8 cellular contexts compared by ENCODE assay signal in the genomic region with DNA sequence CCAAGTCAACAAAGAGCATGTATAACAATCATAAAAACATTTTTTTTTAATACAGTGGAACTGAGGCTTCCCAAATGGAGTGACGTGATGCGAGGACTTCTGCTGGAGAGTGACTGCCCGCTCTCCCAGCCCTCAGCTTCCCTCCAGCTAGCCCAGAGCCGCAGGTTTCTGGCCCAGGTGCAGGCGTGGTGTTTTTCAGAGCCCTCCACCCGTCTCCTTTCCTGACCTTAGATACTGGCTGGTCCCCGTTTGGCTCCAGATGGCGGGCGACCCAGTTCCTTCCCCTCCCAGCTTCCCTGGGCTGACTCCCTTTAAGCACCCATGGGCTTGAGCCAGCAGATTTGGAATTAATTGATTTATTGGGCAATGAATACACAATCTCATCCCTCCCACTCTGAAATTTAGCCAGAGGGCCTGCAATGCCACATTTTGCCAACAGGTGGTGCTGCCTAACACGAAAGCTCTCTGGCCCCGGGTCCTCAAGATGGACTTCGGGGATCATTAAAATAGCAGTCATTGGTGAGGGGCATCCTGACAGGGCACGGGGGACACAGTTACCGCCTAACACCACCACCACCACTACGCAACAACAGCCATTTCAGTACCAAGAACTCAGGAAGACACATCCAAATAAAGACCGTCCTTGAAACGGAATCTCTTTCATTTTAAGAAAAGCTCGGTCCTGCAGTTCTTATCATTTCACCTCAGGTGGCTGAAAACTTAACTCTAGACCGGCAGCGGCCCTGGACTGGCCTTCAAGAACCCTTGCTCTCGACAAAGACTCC. TPM values are rescaled to one million over a fixed set of nuclear protein-coding genes. Genes with fewer than 3 reads are reported as not detected.
DNase-seq lines count a peak whose midpoint lies in the region; ATAC-seq and TF ChIP-seq lines count a peak whose summit lies in the region.

No MANE protein-coding gene starts in this region.

- H4K20me1 ChIP-seq in H9 (ENCODE audit: control insufficient read depth, insufficient read depth, insufficient read length), result no peaks in the 10 kb centered on the region

- no peak overlapping the region for H3T11ph ChIP-seq in H9 (ENCODE audit: low read length)

- no peak overlapping the region for H2BK20ac ChIP-seq in H9 (ENCODE audit: low read depth, low read length, poor library complexity, severe bottlenecking)

- H3K23me2 ChIP-seq in H9 (ENCODE audit: insufficient read length, low read depth, low read length, poor library complexity, severe bottlenecking), result no peaks in the 10 kb centered on the region

- no peaks in the 10 kb centered on the region for H3K36me3 ChIP-seq in BE2C

- no CpG with 5 or more reads among the region's 21 CpGs for WGBS in H9 (ENCODE audit: extremely low coverage, insufficient read length, low lambda C conversion rate)

- no peak overlapping the region for H3K4me2 ChIP-seq in H9 (ENCODE audit: insufficient read depth, insufficient read length, low read length)

- no peak overlapping the region for H2BK15ac ChIP-seq in H9 (ENCODE audit: low read depth, low read length)

- DNase-seq in BE2C (peak; percentile 71), H9 (peak; percentile 80), NCI-H748 treated with DMSO at 0.1 percent for 48 hours (lab: John Stamatoyannopoulos, UW) (peak; percentile 3), middle frontal gyrus (ENCODE audit: extremely low spot score, low spot score) (peak; percentile 61)
- peak; percentile 45 to 62 for DNase-seq in activated CD8-positive, alpha-beta memory T cell treated with anti-CD3 and anti-CD28 coated beads for 1 hour (ENCODE audit: extremely low read depth in 1 of 2, low read depth in 1 of 2)
- peak; percentile 67 for DNase-seq in effector CD8-positive, alpha-beta T cell (lab: John Stamatoyannopoulos, UW)
- DNase-seq in stimulated activated CD8-positive, alpha-beta memory T cell treated with anti-CD3 and anti-CD28 coated beads, Interleukin-4, amount 100 ng/mL, for 1 hour (ENCODE audit: low read depth in 2 of 2, low spot score in 1 of 2), result peak; percentile 45 to 59

- no peak overlapping the region for H3K4ac ChIP-seq in H9 (ENCODE audit: low read depth, low read length)

- H2AK5ac ChIP-seq in H9 (ENCODE audit: insufficient read length, low read length), result no peak overlapping the region

- H3K9me3 ChIP-seq in BE2C (no peaks in the 10 kb centered on the region), H9 (ENCODE audit: control insufficient read depth, low read depth, low read length) (no peaks in the 10 kb centered on the region)

- no peak overlapping the region for H3K14ac ChIP-seq in H9 (ENCODE audit: insufficient read depth, low read length)

- H3K23ac ChIP-seq in H9 (ENCODE audit: insufficient read length, low read depth, low read length), result no peak overlapping the region

- no peaks in the 10 kb centered on the region for H3K79me2 ChIP-seq in H9 (ENCODE audit: insufficient read depth, low read length)

- H2BK120ac ChIP-seq in H9 (ENCODE audit: low read depth, low read length, poor library complexity, severe bottlenecking), result no peak overlapping the region

- peak overlapping the region; percentile 9 to 40; a peak in 2 of 5 replicates for H3K4me3 Mint-ChIP-seq in H9

- H3K4me1 ChIP-seq in BE2C (peaks cover 6% of the 10 kb centered on the region; the same call in 1 of the 2 replicates), H9 (ENCODE audit: insufficient read depth, low read length) (no peaks in the 10 kb centered on the region)

- no peaks in the 10 kb centered on the region; a peak in 1 of 5 replicates for H3K9me3 Mint-ChIP-seq in H9

- H3K27me3 Mint-ChIP-seq in H9 (ENCODE audit: low read depth), result no peaks in the 10 kb centered on the region; the same call in none of the 2 replicates

- H2BK5ac ChIP-seq in H9 (ENCODE audit: insufficient read length, low read length), result no peak overlapping the region

- H3K27ac Mint-ChIP-seq in H9, result peak overlapping the region in 1 of 3 experiments; percentile 41; a peak in 2 of 7 replicates

- peaks cover 18 to 27% of the 10 kb centered on the region in 2 experiments for H3K4me1 Mint-ChIP-seq in H9

- peak; percentile 98 for TF ChIP-seq CTCF in BE2C (IDR thresholded peaks at IDR 0.05; ENCODE audit: low read depth, low read length)
- peak; percentile 93 for TF ChIP-seq CTCF in H9 (conservative IDR thresholded peaks at IDR 0.05)

- no peak overlapping the region for H3K4me3 ChIP-seq in BE2C (ENCODE audit: low read depth, low read length)

- H4K5ac ChIP-seq in H9 (ENCODE audit: insufficient read length, low read depth, low read length), result no peak overlapping the region

- no peaks in the 10 kb centered on the region for H3K79me1 ChIP-seq in H9 (ENCODE audit: insufficient read depth, low read depth, low read length, poor library complexity, severe bottlenecking)

- no peak overlapping the region for H4K8ac ChIP-seq in H9 (replicated peaks; ENCODE audit: insufficient read length, low read depth, low read length)

- no peak overlapping the region for H4K91ac ChIP-seq in H9 (ENCODE audit: insufficient read length, low read depth, low read length)

- no peak overlapping the region for H3K9ac ChIP-seq in H9 (ENCODE audit: extremely low read depth, insufficient read length, low read length)

- no peaks in the 10 kb centered on the region; a peak in 1 of 7 replicates for H3K36me3 Mint-ChIP-seq in H9 (ENCODE audit: insufficient read depth in 1 of 3, low read depth in 3 of 3)

- H2BK12ac ChIP-seq in H9 (ENCODE audit: insufficient read length, low read depth, low read length), result no peak overlapping the region

- H3K27ac ChIP-seq in H9 (ENCODE audit: insufficient read length, low read depth, low read length), result no peak overlapping the region

- no peak overlapping the region for H3K18ac ChIP-seq in H9 (ENCODE audit: insufficient read length, low read depth, low read length)

- H3K56ac ChIP-seq in H9 (ENCODE audit: insufficient read length, low read depth, low read length), result no peak overlapping the region

- no peak for ATAC-seq in GM21717 (IDR thresholded peaks at IDR 0.05; ENCODE audit: unreplicated experiment)

- H2AFZ ChIP-seq in H9 (ENCODE audit: low read length), result no peak overlapping the region

- H3K27me3 ChIP-seq in BE2C, result no peaks in the 10 kb centered on the region
- no peaks in the 10 kb centered on the region for H3K27me3 ChIP-seq in H9 (ENCODE audit: insufficient read depth, low read length)

RNA-seq across cellular contexts. Expression of gene MUC4, which starts 47.5 kb away (rescaled TPM):
- 0.09 TPM for polyA plus RNA-seq in BE2C (2012; ENCODE audit: insufficient read depth, insufficient read length, low read depth)
- total RNA-seq in H9 (2021), result 0.70 and 1.2 TPM in 2 replicates

RNA-seq across cellular contexts. Expression of gene TNK2, which starts 49.1 kb away (rescaled TPM):
- 162 TPM for polyA plus RNA-seq in BE2C (2012; ENCODE audit: insufficient read depth, insufficient read length, low read depth)
- total RNA-seq in H9 (2021), result 34.5 and 35.3 TPM in 2 replicates

Comparison
In these comparisons a context has a peak if more than half of its experiments do, and no peak if none do; other contexts are left out.
1. DNase-seq: peak in every context shown above with its lines; median percentile 80 in H9; 71 in BE2C; 67 in effector CD8-positive, alpha-beta T cell; 61 in middle frontal gyrus; 54 in activated CD8-positive, alpha-beta memory T cell treated with anti-CD3 and anti-CD28 coated beads for 1 hour; 52 in stimulated activated CD8-positive, alpha-beta memory T cell treated with anti-CD3 and anti-CD28 coated beads, Interleukin-4, amount 100 ng/mL, for 1 hour; 3 in NCI-H748 treated with DMSO at 0.1 percent for 48 hours.